ENCODE assay signal across 10 cellular contexts in genomic region chr15:77160562-77161481, GRCh38.
A peak's percentile ranks its signal among the peaks of the same experiment; 100 is the strongest.
DNase-seq lines count a peak whose midpoint lies in the region; ATAC-seq and TF ChIP-seq lines count a peak whose summit lies in the region.
"Had no signal": no experiment of that assay in that cellular context is flagged by ENCODE, and none has a peak within 500 bp of the region (broad histone marks: within the 10 kb centered on the region; RNA-seq: fewer than 3 reads in every experiment).

No MANE protein-coding gene starts in this region.

- H3K27me3 Mint-ChIP-seq in activated T-cell treated with anti-CD3 and anti-CD28 coated beads, Interleukin-2, amount 50 U/mL, for 24 hours, result no peaks in the 10 kb centered on the region
- no peaks in the 10 kb centered on the region for H3K27me3 Mint-ChIP-seq in stimulated activated naive B cell treated with anti-CD40 and anti-IgM and Interleukin-4, amounts not matched to agents 10 μg/mL and 1 μg/mL and 100 μg/mL, for 72 hours

- H3K27me3 ChIP-seq in Peyer's patch, result no peaks in the 10 kb centered on the region

- no peak for DNase-seq in activated T-cell treated with anti-CD3 and anti-CD28 coated beads, Interleukin-2, amount 50 U/mL, for 24 hours
- DNase-seq in activated T-cell treated with anti-CD3 and anti-CD28 coated beads for 4 hours, result no peak
- DNase-seq in Peyer's patch, result peak in 1 of 3 donors; percentile 26
- peak; percentile 27 for DNase-seq in fibroblast of pulmonary artery (ENCODE audit: low read depth)
- no peak for DNase-seq in stimulated activated naive B cell treated with anti-CD40 and anti-IgM and Interleukin-4, amounts not matched to agents 10 μg/mL and 1 μg/mL and 100 μg/mL, for 72 hours
- no peak for DNase-seq in NCI-H510A treated with DMSO at 0.1 percent for 48 hours (lab: John Stamatoyannopoulos, UW)
- no peak for DNase-seq in NCI-H2107 treated with DMSO at 0.1 percent for 48 hours (lab: John Stamatoyannopoulos, UW; ENCODE audit: unreplicated experiment)
- DNase-seq in AG08396 (ENCODE audit: low spot score), result no peak
- DNase-seq: anterior cingulate cortex, NCI-H1694 had no signal

- H3K27ac ChIP-seq in Peyer's patch, result peak overlapping the region; percentile 38 to 57 (median 47)

- TF ChIP-seq CTCF in Peyer's patch (IDR thresholded peaks at IDR 0.05) (no peak), fibroblast of pulmonary artery (IDR thresholded peaks at IDR 0.05; ENCODE audit: low read length, missing control alignments) (no peak)

- peaks cover 0 to 23% (median 0%) of the 10 kb centered on the region in 3 donors for H3K36me3 ChIP-seq in Peyer's patch

- H3K4me3 ChIP-seq in Peyer's patch (peak overlapping the region in 2 of 4 donors; percentile 37 to 44), fibroblast of pulmonary artery (replicated peaks; ENCODE audit: low read depth, low read length) (no peak overlapping the region)

- no peaks in the 10 kb centered on the region for H3K9me3 ChIP-seq in Peyer's patch

- peak overlapping the region; percentile 4 for H3K27ac Mint-ChIP-seq in activated T-cell treated with anti-CD3 and anti-CD28 coated beads, Interleukin-2, amount 50 U/mL, for 24 hours
- peak overlapping the region; percentile 81 for H3K27ac Mint-ChIP-seq in stimulated activated naive B cell treated with anti-CD40 and anti-IgM and Interleukin-4, amounts not matched to agents 10 μg/mL and 1 μg/mL and 100 μg/mL, for 72 hours

- ATAC-seq in stimulated activated naive B cell treated with anti-CD40 and anti-IgM and Interleukin-4, amounts not matched to agents 10 μg/mL and 1 μg/mL and 100 μg/mL, for 72 hours (replicated peaks), result peak; percentile 77 to 79

- no peak overlapping the region for H3K4me3 Mint-ChIP-seq in activated T-cell treated with anti-CD3 and anti-CD28 coated beads, Interleukin-2, amount 50 U/mL, for 24 hours
- peak overlapping the region; percentile 49 for H3K4me3 Mint-ChIP-seq in stimulated activated naive B cell treated with anti-CD40 and anti-IgM and Interleukin-4, amounts not matched to agents 10 μg/mL and 1 μg/mL and 100 μg/mL, for 72 hours

- H3K9me3 Mint-ChIP-seq in activated T-cell treated with anti-CD3 and anti-CD28 coated beads, Interleukin-2, amount 50 U/mL, for 24 hours, result no peaks in the 10 kb centered on the region
- H3K9me3 Mint-ChIP-seq in stimulated activated naive B cell treated with anti-CD40 and anti-IgM and Interleukin-4, amounts not matched to agents 10 μg/mL and 1 μg/mL and 100 μg/mL, for 72 hours, result no peaks in the 10 kb centered on the region

- H3K4me1 ChIP-seq in Peyer's patch, result peaks cover 0 to 30% (median 0%) of the 10 kb centered on the region in 4 donors

- TF ChIP-seq POLR2A in Peyer's patch (IDR thresholded peaks at IDR 0.05), result peak in 1 of 2 donors; percentile 0

- H3K4me1 Mint-ChIP-seq in activated T-cell treated with anti-CD3 and anti-CD28 coated beads, Interleukin-2, amount 50 U/mL, for 24 hours (ENCODE audit: low read depth), result peaks cover 38% of the 10 kb centered on the region
- peaks cover 24 to 51% of the 10 kb centered on the region in 2 donors for H3K4me1 Mint-ChIP-seq in stimulated activated naive B cell treated with anti-CD40 and anti-IgM and Interleukin-4, amounts not matched to agents 10 μg/mL and 1 μg/mL and 100 μg/mL, for 72 hours

- H3K36me3 Mint-ChIP-seq in activated T-cell treated with anti-CD3 and anti-CD28 coated beads, Interleukin-2, amount 50 U/mL, for 24 hours (ENCODE audit: low read depth), result peaks cover 8% of the 10 kb centered on the region
- H3K36me3 Mint-ChIP-seq in stimulated activated naive B cell treated with anti-CD40 and anti-IgM and Interleukin-4, amounts not matched to agents 10 μg/mL and 1 μg/mL and 100 μg/mL, for 72 hours, result peaks cover 5 to 22% of the 10 kb centered on the region in 2 donors
